8 cellular contexts compared by ENCODE assay signal in the genomic region with DNA sequence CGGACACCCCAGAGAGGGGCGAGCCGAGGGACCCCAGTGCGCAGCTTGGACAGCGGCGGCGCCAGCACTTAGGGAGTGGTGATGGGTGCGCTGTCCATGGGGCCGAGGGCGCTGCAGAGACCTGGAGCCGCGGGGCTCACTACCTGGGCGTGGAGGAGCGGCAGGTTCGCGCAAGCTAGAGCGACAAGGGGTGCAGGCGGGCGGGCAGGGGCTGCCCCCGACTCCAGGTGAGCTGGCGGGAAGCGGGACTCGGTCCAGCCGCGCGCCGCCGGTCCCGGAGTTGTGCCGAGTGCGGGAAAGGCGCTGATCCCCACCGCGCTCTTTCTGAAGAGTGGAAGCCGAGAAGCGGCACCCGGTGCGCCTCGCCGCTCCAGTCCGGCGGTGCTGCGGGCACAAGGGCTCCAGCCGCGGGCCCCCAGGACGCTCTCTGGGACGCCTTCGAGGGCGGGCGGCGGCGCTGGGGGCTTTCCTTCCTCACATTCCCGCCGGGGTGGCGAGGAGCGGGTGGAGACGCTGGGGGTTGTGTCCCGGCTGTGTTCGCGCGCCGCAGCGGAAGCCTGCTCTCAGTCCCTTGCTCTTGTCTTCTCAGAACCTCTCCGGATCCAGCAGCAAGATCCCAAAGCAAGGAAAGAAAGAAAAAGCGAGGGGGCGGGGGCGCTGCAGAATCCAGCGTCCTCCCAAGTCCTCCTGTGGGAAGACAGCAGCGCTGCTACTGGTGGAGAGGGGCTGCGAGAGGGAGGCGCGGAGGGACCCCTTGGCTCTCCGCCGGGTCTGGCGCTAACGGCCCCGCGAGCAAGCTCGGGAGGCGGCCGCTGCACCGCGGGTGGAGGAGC. TPM values are rescaled to one million over a fixed set of nuclear protein-coding genes. Genes with fewer than 3 reads are reported as not detected.
DNase-seq lines count a peak whose midpoint lies in the region; ATAC-seq, FAIRE-seq and TF ChIP-seq lines count a peak whose summit lies in the region.

A gene with protein sequence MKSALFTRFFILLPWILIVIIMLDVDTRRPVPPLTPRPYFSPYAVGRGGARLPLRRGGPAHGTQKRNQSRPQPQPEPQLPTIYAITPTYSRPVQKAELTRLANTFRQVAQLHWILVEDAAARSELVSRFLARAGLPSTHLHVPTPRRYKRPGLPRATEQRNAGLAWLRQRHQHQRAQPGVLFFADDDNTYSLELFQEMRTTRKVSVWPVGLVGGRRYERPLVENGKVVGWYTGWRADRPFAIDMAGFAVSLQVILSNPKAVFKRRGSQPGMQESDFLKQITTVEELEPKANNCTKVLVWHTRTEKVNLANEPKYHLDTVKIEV (minus strand): TSS at position 610 of the 833 bp plus-strand sequence. CDS start 631 bp downstream, outside the sequence.

- H3K27me3 Mint-ChIP-seq in activated CD4-positive, alpha-beta memory T cell treated with anti-CD3 and anti-CD28 coated beads for 36 hours, result peaks cover 42% of the 10 kb centered on the region
- peaks cover 83% of the 10 kb centered on the region for H3K27me3 Mint-ChIP-seq in nephron (ENCODE audit: low read depth)

- no peak within 1 kb of the TSS for H3K27ac ChIP-seq in A673 (ENCODE audit: low read depth, low read length, poor library complexity, severe bottlenecking)

- CTCF ChIA-PET in A673 (lab: Charles Lee), result interaction anchor here (0.9 to 1.7 kb wide), 4 partner anchors 49 to 736 kb away, joined by 3 to 8 read pairs (median 6); no protein-coding TSS in a partner anchor
- CTCF ChIA-PET in activated CD4-positive, alpha-beta memory T cell treated with anti-CD3 and anti-CD28 coated beads for 36 hours (lab: Charles Lee), result interaction anchor here (0.6 to 5.8 kb wide), 24 partner anchors 10 to 652 kb away, joined by 3 to 36 read pairs (median 4); a partner anchor contains a TSS

- DNase-seq in A673 (ENCODE audit: low spot score) (peak; percentile 14), GM12892 (ENCODE audit: insufficient read length) (peak; percentile 10), fibroblast of mammary gland (ENCODE audit: low read depth) (peak; percentile 11)
- DNase-seq in activated CD4-positive, alpha-beta memory T cell treated with anti-CD3 and anti-CD28 coated beads for 36 hours, result peak; percentile 15
- DNase-seq in activated CD4-positive, CD25-positive, alpha-beta regulatory T cell treated with anti-CD3 and anti-CD28 coated beads, Interleukin-2, amount 50 U/mL, for 72 hours, result no peak

- FAIRE-seq in GM12892 (lab: Jason Lieb, UNC), result no peak

- no peak within 1 kb of the TSS for H3K27ac Mint-ChIP-seq in activated CD4-positive, alpha-beta memory T cell treated with anti-CD3 and anti-CD28 coated beads for 36 hours
- H3K27ac Mint-ChIP-seq in nephron, result no peak within 1 kb of the TSS

- no peaks in the 10 kb centered on the region for H3K9me3 Mint-ChIP-seq in activated CD4-positive, alpha-beta memory T cell treated with anti-CD3 and anti-CD28 coated beads for 36 hours
- H3K9me3 Mint-ChIP-seq in nephron, result no peaks in the 10 kb centered on the region

- no peaks in the 10 kb centered on the region for H3K36me3 ChIP-seq in A673 (ENCODE audit: insufficient read depth, low read length, poor library complexity, severe bottlenecking)

- peak within 1 kb of the TSS; percentile 45 for H3K4me3 ChIP-seq in A673 (ENCODE audit: low read depth, low read length, poor library complexity, severe bottlenecking)
- peak within 1 kb of the TSS; percentile 27 for H3K4me3 ChIP-seq in fibroblast of mammary gland (ENCODE audit: control insufficient read depth, low read depth, low read length)

- intact Hi-C loops in A673 (cut with micrococcal nuclease; ENCODE audit: unreplicated experiment), result loop anchor here (1.0 to 5.0 kb wide), 2 partner anchors 250 to 434 kb away; no protein-coding TSS in a partner anchor
- intact Hi-C loops in activated CD4-positive, alpha-beta memory T cell treated with anti-CD3 and anti-CD28 coated beads for 36 hours (cut with micrococcal nuclease), result loop anchor here (1.0 to 5.0 kb wide), 3 partner anchors 250 to 644 kb away; no protein-coding TSS in a partner anchor

- no peaks in the 10 kb centered on the region for H3K9me3 ChIP-seq in A673 (ENCODE audit: low read depth, low read length, poor library complexity, severe bottlenecking)

- H3K27me3 ChIP-seq in A673 (replicated peaks; ENCODE audit: insufficient read depth, low read depth, low read length, poor library complexity), result peaks cover 78% of the 10 kb centered on the region

- no peaks in the 10 kb centered on the region for H3K4me1 ChIP-seq in A673 (ENCODE audit: insufficient read depth, low read length, poor library complexity, severe bottlenecking)

- ATAC-seq in HG03108 (IDR thresholded peaks at IDR 0.05; ENCODE audit: unreplicated experiment) (peak; percentile 14), GM18870 (IDR thresholded peaks at IDR 0.05; ENCODE audit: unreplicated experiment) (no peak)

- H3K4me3 Mint-ChIP-seq in activated CD4-positive, alpha-beta memory T cell treated with anti-CD3 and anti-CD28 coated beads for 36 hours, result peak within 1 kb of the TSS; percentile 70
- peak within 1 kb of the TSS; percentile 85 to 88 (median 86) for H3K4me3 Mint-ChIP-seq in nephron

- no peak for TF ChIP-seq POLR2A in GM12892 (IDR thresholded peaks at IDR 0.05; ENCODE audit: low read depth, low read length)

- TF ChIP-seq CTCF in A673 (conservative IDR thresholded peaks at IDR 0.05; ENCODE audit: low read depth, low read length), result no peak
- no peak for TF ChIP-seq CTCF in fibroblast of mammary gland (conservative IDR thresholded peaks at IDR 0.05; ENCODE audit: control insufficient read depth, insufficient read depth, low read depth, low read length)
- no peak for TF ChIP-seq CTCF in nephron (IDR thresholded peaks at IDR 0.05; ENCODE audit: unreplicated experiment in 3 of 3)

- H3K4me1 Mint-ChIP-seq in activated CD4-positive, alpha-beta memory T cell treated with anti-CD3 and anti-CD28 coated beads for 36 hours (ENCODE audit: low read depth), result peaks cover 11% of the 10 kb centered on the region
- H3K4me1 Mint-ChIP-seq in nephron, result peaks cover 9% of the 10 kb centered on the region

- POLR2A ChIA-PET in A673 (lab: Charles Lee; ENCODE audit: low non-redundant PET), result no interaction called here
- POLR2A ChIA-PET in activated CD4-positive, alpha-beta memory T cell treated with anti-CD3 and anti-CD28 coated beads for 36 hours (lab: Charles Lee), result interaction anchor here (1.0 kb wide), 1 partner anchor 288 kb away, joined by 4 read pairs; no protein-coding TSS in a partner anchor

- H3K36me3 Mint-ChIP-seq in activated CD4-positive, alpha-beta memory T cell treated with anti-CD3 and anti-CD28 coated beads for 36 hours, result no peaks in the 10 kb centered on the region
- H3K36me3 Mint-ChIP-seq in nephron (ENCODE audit: low read depth), result no peaks in the 10 kb centered on the region

- BruUV-seq in A673 (replicated peaks; lab: Mats Ljungman, UMichigan), result no TSS peak

RNA-seq across cellular contexts. Expression of the gene that starts here (rescaled TPM):
- total RNA-seq in A673 (2021), result not detected in 2 replicates
- polyA plus RNA-seq in GM12892 (2012; ENCODE audit: missing spikeins), result 0.25 TPM
- total RNA-seq in activated CD4-positive, alpha-beta memory T cell treated with anti-CD3 and anti-CD28 coated beads for 36 hours, result under 1 TPM; 0.05 TPM

Comparison
In these comparisons a context has a peak if more than half of its experiments do, and no peak if none do; other contexts are left out.
1. Peak in DNase-seq and H3K4me3 ChIP-seq in A673; RNA of the gene not detected or under 1 TPM.
2. Peak in DNase-seq in activated CD4-positive, alpha-beta memory T cell treated with anti-CD3 and anti-CD28 coated beads for 36 hours; RNA of the gene not detected or under 1 TPM.